Comparison of ENCODE assay signal across 9 cellular contexts in the genomic region with DNA sequence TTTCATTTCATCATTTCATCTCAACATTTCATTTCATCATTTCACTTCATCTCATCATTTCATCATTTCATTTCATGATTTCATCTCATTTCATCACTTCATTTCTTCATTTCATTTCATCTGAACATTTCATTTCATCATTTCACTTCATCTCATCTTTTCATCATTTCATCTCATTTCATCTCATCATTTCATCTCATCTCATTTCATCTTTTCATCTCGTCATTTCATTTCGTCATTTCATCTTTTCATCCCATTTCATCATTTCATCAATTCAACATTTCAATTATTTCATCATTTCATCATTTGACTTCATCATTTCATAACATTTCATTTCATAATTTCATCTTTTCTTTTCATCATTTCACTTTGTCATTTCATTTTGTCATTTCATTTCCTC.
"Had no signal": no experiment of that assay in that cellular context is flagged by ENCODE, and none has a peak within 500 bp of the region (broad histone marks: within the 10 kb centered on the region; RNA-seq: fewer than 3 reads in every experiment).

No MANE protein-coding gene starts in this region.

- H2AFZ ChIP-seq: GM23338 had no signal

- DNase-seq: H9, HCEC 1CT, Karpas-422, KBM-7 had no signal

- H3K9ac ChIP-seq: KMS-11 had no signal

- FAIRE-seq: H1, H54, HTR-8/SVneo had no signal

- ATAC-seq: GM23338 had no signal

- H3K4me3 ChIP-seq: GM23338 had no signal

- H3K4me2 ChIP-seq: GM23338, KMS-11 had no signal

- H3K27ac ChIP-seq: KMS-11 had no signal
